In genomic region chr19:18223860-18224524, GRCh38 we compare ENCODE assay signal across 7 cellular contexts. TPM values are rescaled to one million over a fixed set of nuclear protein-coding genes. Genes with fewer than 3 reads are reported as not detected.
A peak's percentile ranks its signal among the peaks of the same experiment; 100 is the strongest.
DNase-seq lines count a peak whose midpoint lies in the region; ATAC-seq and TF ChIP-seq lines count a peak whose summit lies in the region.

No MANE protein-coding gene starts in this region.

- H3K4me1 Mint-ChIP-seq in WTC11 (peaks cover 30% of the 10 kb centered on the region), natural killer cell (peaks cover 9 to 17% of the 10 kb centered on the region in 2 donors)

- no peaks in the 10 kb centered on the region for H3K36me3 ChIP-seq in KMS-11 (ENCODE audit: insufficient read depth)

- H3K4me3 ChIP-seq in KMS-11 (IDR thresholded peaks at IDR 0.05; ENCODE audit: insufficient read depth, low read depth, low read length), result no peak overlapping the region

- intact Hi-C loops in natural killer cell (cut with micrococcal nuclease), result no loop called here

- ATAC-seq in WTC11 (peak; percentile 56), natural killer cell (peak in 1 of 3 donors; percentile 17)

- in situ Hi-C loops in GM13976 (cut with MboI; ENCODE audit: low sequenced_read_pairs, unreplicated experiment), result no loop called here

- no peaks in the 10 kb centered on the region for H3K79me2 ChIP-seq in KMS-11 (ENCODE audit: insufficient read depth, low read depth)

- POLR2A ChIA-PET in WTC11 (lab: Charles Lee), result interaction anchor here (0.9 to 2.1 kb wide), 8 partner anchors 9 to 73 kb away, joined by 3 to 26 read pairs (median 5); partner anchors contain the start of genes JUND and RAB3A

- peak overlapping the region; percentile 98 for H3K4me2 ChIP-seq in KMS-11

- H4K20me1 ChIP-seq in KMS-11 (ENCODE audit: insufficient read depth), result no peaks in the 10 kb centered on the region

- H3K27ac Mint-ChIP-seq in WTC11 (peak overlapping the region; percentile 100), natural killer cell (peak overlapping the region; percentile 54 to 70)

- H3K27me3 Mint-ChIP-seq in WTC11 (ENCODE audit: low read depth), result peaks cover 43% of the 10 kb centered on the region
- peaks cover 40 to 63% of the 10 kb centered on the region in 2 donors for H3K27me3 Mint-ChIP-seq in natural killer cell (ENCODE audit: low read depth in 2 of 2)

- H3K27me3 ChIP-seq in KMS-11 (ENCODE audit: insufficient read depth, low read depth), result peaks cover 67% of the 10 kb centered on the region

- H3K4me3 Mint-ChIP-seq in WTC11 (peak overlapping the region; percentile 92), natural killer cell (peak overlapping the region; percentile 93)

- peak overlapping the region; percentile 46; the same call in 1 of the 2 replicates for H3K9ac ChIP-seq in KMS-11

- CTCF ChIA-PET in WTC11 (lab: Charles Lee), result interaction anchor here (0.5 to 3.9 kb wide), 31 partner anchors 9 to 226 kb away, joined by 3 to 72 read pairs (median 5); partner anchors contain the start of genes ARRDC2, GDF15, JUND and LSM4

- peak overlapping the region; percentile 38; the same call in 1 of the 2 replicates for H3K27ac ChIP-seq in KMS-11

- peak; percentile 73 for DNase-seq in GM13976 (ENCODE audit: low spot score)
- peak; percentile 95 for DNase-seq in WTC11 (ENCODE audit: low spot score)
- DNase-seq in erythroblast (lab: John Stamatoyannopoulos, UW), result peak; percentile 80 to 81
- DNase-seq in natural killer cell, result no peak
- no peak for DNase-seq in medulla oblongata (ENCODE audit: extremely low spot score)
- DNase-seq in dedifferentiated amniotic fluid mesenchymal stem cell (ENCODE audit: extremely low spot score), result no peak

- H2AFZ ChIP-seq in KMS-11 (ENCODE audit: low read depth), result peak overlapping the region; percentile 97

- no peak for TF ChIP-seq POLR2A in erythroblast (IDR thresholded peaks at IDR 0.05; ENCODE audit: low read length)

- no peaks in the 10 kb centered on the region for H3K9me3 Mint-ChIP-seq in WTC11
- no peaks in the 10 kb centered on the region for H3K9me3 Mint-ChIP-seq in natural killer cell

- H3K36me3 Mint-ChIP-seq in WTC11 (no peaks in the 10 kb centered on the region), natural killer cell (no peaks in the 10 kb centered on the region)

- peaks cover 7% of the 10 kb centered on the region for H3K4me1 ChIP-seq in KMS-11 (ENCODE audit: low read depth, poor library complexity, severe bottlenecking)

- TF ChIP-seq CTCF in GM13976 (IDR thresholded peaks at IDR 0.05; ENCODE audit: borderline replicate concordance, control extremely low read depth, extremely low read depth, insufficient read depth, missing control alignments), result no peak
- no peak for TF ChIP-seq CTCF in KMS-11 (conservative IDR thresholded peaks at IDR 0.05; ENCODE audit: low read depth, low read length)
- no peak for TF ChIP-seq CTCF in WTC11 (IDR thresholded peaks at IDR 0.05)
- TF ChIP-seq CTCF in natural killer cell (IDR thresholded peaks at IDR 0.05), result no peak

TF ChIP-seq in WTC11, 78 proteins besides CTCF, POLR2A, EP300 and RAD21 (continues in another document):
- peak; percentile 95 for TF ChIP-seq NR2C2 (CRISPR knock-in tag; IDR thresholded peaks at IDR 0.05)
- no peak for TF ChIP-seq ERG (CRISPR knock-in tag; IDR thresholded peaks at IDR 0.05)
- TF ChIP-seq ZNF121 (CRISPR knock-in tag; IDR thresholded peaks at IDR 0.05), result peak; percentile 75; the same call in 1 of the 2 replicates
- TF ChIP-seq TP53 (CRISPR knock-in tag; IDR thresholded peaks at IDR 0.05), result 0 out of 2 replicates have a peak, but pooled peaks have one; percentile 66
- peak; percentile 19; the same call in 1 of the 2 replicates for TF ChIP-seq ETV6 (CRISPR knock-in tag; IDR thresholded peaks at IDR 0.05)
- no peak; the same call in 1 of the 2 replicates for TF ChIP-seq E2F5 (CRISPR knock-in tag; IDR thresholded peaks at IDR 0.05)
- TF ChIP-seq GTF2I (CRISPR knock-in tag; conservative IDR thresholded peaks at IDR 0.05), result 0 out of 2 replicates have a peak, but pooled peaks have one; percentile 41
- peak; percentile 93 for TF ChIP-seq SP1 (CRISPR knock-in tag; conservative IDR thresholded peaks at IDR 0.05)
- no peak for TF ChIP-seq AFF4 (CRISPR knock-in tag; IDR thresholded peaks at IDR 0.05; ENCODE audit: borderline replicate concordance)
- TF ChIP-seq PRDM15 (CRISPR knock-in tag; IDR thresholded peaks at IDR 0.05), result peak; percentile 99
- 0 out of 2 replicates have a peak, but pooled peaks have one; percentile 37 for TF ChIP-seq NR3C1 (CRISPR knock-in tag; conservative IDR thresholded peaks at IDR 0.05; ENCODE audit: low read depth)
- TF ChIP-seq KAT7 (CRISPR knock-in tag; IDR thresholded peaks at IDR 0.05; ENCODE audit: borderline replicate concordance), result no peak

RNA-seq across cellular contexts. Expression of gene PDE4C, which starts 2.2 kb away (rescaled TPM):
- total RNA-seq in WTC11 (2021) (3.0 to 5.7 TPM (median 3.8 TPM) in 3 replicates), natural killer cell (not detected)

RNA-seq across cellular contexts. Expression of gene RAB3A, which starts 20.1 kb away (rescaled TPM):
- 12.2 to 14.7 TPM (median 14.6 TPM) in 3 replicates for total RNA-seq in WTC11 (2021)
- total RNA-seq in natural killer cell, result 1 to 10 TPM; 5.2 to 7.8 (median 7.6) TPM

RNA-seq across cellular contexts. Expression of gene MPV17L2, which starts 31.0 kb away (rescaled TPM):
- total RNA-seq in WTC11 (2021) (26.3 to 29.8 TPM (median 28.0 TPM) in 3 replicates), natural killer cell (1 to 10 TPM; 4.1 to 5.6 (median 4.5) TPM)

RNA-seq across cellular contexts. Expression of gene IQCN, which starts 50.3 kb away (rescaled TPM):
- total RNA-seq in WTC11 (2021), result 0.46 to 1.0 TPM (median 0.61 TPM) in 3 replicates
- 10 to 100 TPM; 13.7 to 19.4 (median 15.6) TPM for total RNA-seq in natural killer cell

RNA-seq across cellular contexts. Expression of gene IFI30, which starts 50.4 kb away (rescaled TPM):
- total RNA-seq in WTC11 (2021) (20.2 to 30.3 TPM (median 26.2 TPM) in 3 replicates), natural killer cell (100 to 1,000 TPM in 1 of 3 donors, 10 to 100 TPM in 2; 38.2 to 109 (median 89.5) TPM)

Comparison
In these comparisons a context has a peak if more than half of its experiments do, and no peak if none do; other contexts are left out.
1. DNase-seq: peak in GM13976 (single experiment), WTC11 (single experiment) and erythroblast (2 of 2); none in natural killer cell (single experiment), medulla oblongata (single experiment) and dedifferentiated amniotic fluid mesenchymal stem cell (single experiment).